ENCODE assay signal across 17 cellular contexts in the genomic region with DNA sequence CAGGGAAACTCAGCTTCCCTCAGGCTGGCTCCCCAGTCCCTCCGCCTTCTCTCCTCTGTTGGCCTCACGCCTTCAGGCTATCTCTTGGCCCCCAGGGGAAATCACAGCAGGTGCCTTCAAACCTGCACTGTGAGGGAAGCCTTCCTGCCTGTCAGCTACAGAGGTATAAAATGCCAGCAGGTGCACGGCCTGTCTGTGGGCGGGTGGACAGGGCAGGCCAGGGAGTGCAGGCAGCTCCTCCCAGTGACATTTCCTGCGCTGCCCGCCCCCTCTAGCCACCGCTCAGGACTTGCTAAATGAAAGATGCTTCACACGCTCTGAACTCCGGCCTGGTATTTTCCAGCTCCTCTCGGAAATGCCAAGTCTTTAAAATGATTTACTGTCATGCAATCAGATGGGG.
DNase-seq lines count a peak whose midpoint lies in the region; ATAC-seq and TF ChIP-seq lines count a peak whose summit lies in the region.
"Had no signal": no experiment of that assay in that cellular context is flagged by ENCODE, and none has a peak within 500 bp of the region (broad histone marks: within the 10 kb centered on the region; RNA-seq: fewer than 3 reads in every experiment).

No MANE protein-coding gene starts in this region.

- peak overlapping the region; percentile 45 for H3K27ac Mint-ChIP-seq in glutamatergic neuron (ENCODE audit: unreplicated experiment)
- H3K27ac Mint-ChIP-seq: activated naive CD8-positive, alpha-beta T cell treated with anti-CD3 and anti-CD28 coated beads, Interleukin-2, amount 10 ng/mL, durations not matched to agents 7 days and 5 days; CD4-positive, CD25-positive, alpha-beta regulatory T cell; immature natural killer cell; naive B cell; stimulated activated naive CD8-positive, alpha-beta T cell treated with anti-CD3 and anti-CD28 coated beads, Interleukin-15, Interleukin-2, amounts not matched to agents 100 ng/mL and 50 ng/mL, for 24 hours had no signal

- H3K27me3 Mint-ChIP-seq in glutamatergic neuron (ENCODE audit: unreplicated experiment): peaks cover 22% of the 10 kb centered on the region

- no peak overlapping the region for H3K4me3 Mint-ChIP-seq in glutamatergic neuron (ENCODE audit: unreplicated experiment)
- H3K4me3 Mint-ChIP-seq: activated naive CD8-positive, alpha-beta T cell treated with anti-CD3 and anti-CD28 coated beads, Interleukin-2, amount 10 ng/mL, durations not matched to agents 7 days and 5 days; CD4-positive, CD25-positive, alpha-beta regulatory T cell; immature natural killer cell; naive B cell; stimulated activated naive CD8-positive, alpha-beta T cell treated with anti-CD3 and anti-CD28 coated beads, Interleukin-15, Interleukin-2, amounts not matched to agents 100 ng/mL and 50 ng/mL, for 24 hours had no signal

- peaks cover 21% of the 10 kb centered on the region for H3K9me3 Mint-ChIP-seq in glutamatergic neuron (ENCODE audit: unreplicated experiment)
- H3K9me3 Mint-ChIP-seq: activated naive CD8-positive, alpha-beta T cell treated with anti-CD3 and anti-CD28 coated beads, Interleukin-2, amount 10 ng/mL, durations not matched to agents 7 days and 5 days; immature natural killer cell; naive B cell; stimulated activated naive CD8-positive, alpha-beta T cell treated with anti-CD3 and anti-CD28 coated beads, Interleukin-15, Interleukin-2, amounts not matched to agents 100 ng/mL and 50 ng/mL, for 24 hours had no signal

- ATAC-seq in HG03342 (IDR thresholded peaks at IDR 0.05; ENCODE audit: unreplicated experiment): no peak
- no peak for ATAC-seq in HG03457 (IDR thresholded peaks at IDR 0.05; ENCODE audit: unreplicated experiment)
- no peak for ATAC-seq in GM21619 (IDR thresholded peaks at IDR 0.05; ENCODE audit: unreplicated experiment)

- peaks cover 1% of the 10 kb centered on the region for H3K36me3 Mint-ChIP-seq in glutamatergic neuron (ENCODE audit: unreplicated experiment)
- H3K36me3 Mint-ChIP-seq: activated naive CD8-positive, alpha-beta T cell treated with anti-CD3 and anti-CD28 coated beads, Interleukin-2, amount 10 ng/mL, durations not matched to agents 7 days and 5 days; CD4-positive, CD25-positive, alpha-beta regulatory T cell; immature natural killer cell; naive B cell had no signal

- DNase-seq in DMS153 (lab: John Stamatoyannopoulos, UW) (peak; percentile 98), NCI-H1436 treated with DMSO at 0.1 percent for 48 hours (lab: John Stamatoyannopoulos, UW) (peak; percentile 56), NCI-H345 treated with DMSO at 0.1 percent for 48 hours (lab: John Stamatoyannopoulos, UW; ENCODE audit: unreplicated experiment) (peak; percentile 74), glutamatergic neuron (no peak)
- no peak for DNase-seq in activated CD8-positive, alpha-beta memory T cell treated with anti-CD3 and anti-CD28 coated beads, Interleukin-2, amount 50 U/mL, for 4 hours
- DNase-seq: activated naive CD8-positive, alpha-beta T cell treated with anti-CD3 and anti-CD28 coated beads, Interleukin-2, amount 10 ng/mL, durations not matched to agents 7 days and 5 days; activated T-cell treated with anti-CD3 and anti-CD28 coated beads, Interleukin-2, amount 50 U/mL, for 48 hours; CD4-positive, CD25-positive, alpha-beta regulatory T cell; erythroblast; immature natural killer cell; naive B cell; OCI-M1; uterus had no signal

- H3K4me1 Mint-ChIP-seq in glutamatergic neuron (ENCODE audit: low read depth, unreplicated experiment): peaks cover 49% of the 10 kb centered on the region
- H3K4me1 Mint-ChIP-seq: activated naive CD8-positive, alpha-beta T cell treated with anti-CD3 and anti-CD28 coated beads, Interleukin-2, amount 10 ng/mL, durations not matched to agents 7 days and 5 days; CD4-positive, CD25-positive, alpha-beta regulatory T cell; immature natural killer cell; naive B cell had no signal

- no peak for TF ChIP-seq CTCF in glutamatergic neuron (IDR thresholded peaks at IDR 0.05; ENCODE audit: partially characterized antibody, unreplicated experiment)

Comparison
In these comparisons a context has a peak if more than half of its experiments do, and no peak if none do; other contexts are left out.
1. DNase-seq: peak in DMS153 (single experiment), NCI-H1436 treated with DMSO at 0.1 percent for 48 hours (single experiment) and NCI-H345 treated with DMSO at 0.1 percent for 48 hours (single experiment); none in glutamatergic neuron (single experiment) and activated CD8-positive, alpha-beta memory T cell treated with anti-CD3 and anti-CD28 coated beads, Interleukin-2, amount 50 U/mL, for 4 hours (single experiment).